In genomic region chr15:89165677-89166076, GRCh38 we compare ENCODE assay signal across 1 cellular context.
TF ChIP-seq lines count a peak whose summit lies in the region.

No MANE protein-coding gene starts in this region.

TF ChIP-seq in HepG2, 621 proteins besides CTCF, POLR2A, EP300 and RAD21 (continued from another document):
- TF ChIP-seq ZNF660 (CRISPR knock-in tag; IDR thresholded peaks at IDR 0.05; ENCODE audit: borderline replicate concordance, low read depth) (no peak), RORA (CRISPR knock-in tag; IDR thresholded peaks at IDR 0.05) (no peak), ZNF441 (CRISPR knock-in tag; IDR thresholded peaks at IDR 0.05; ENCODE audit: borderline replicate concordance) (no peak), ZNF24 (IDR thresholded peaks at IDR 0.05) (no peak), FOXA3 (CRISPR knock-in tag; IDR thresholded peaks at IDR 0.05) (peak; percentile 67), MAZ (IDR thresholded peaks at IDR 0.05; ENCODE audit: borderline replicate concordance, low read depth, low read length) (no peak), MAZ (CRISPR knock-in tag; IDR thresholded peaks at IDR 0.05; ENCODE audit: low read depth) (no peak), HNRNPUL1 (IDR thresholded peaks at IDR 0.05; ENCODE audit: low read depth, low read length) (no peak), ZNF776 (CRISPR knock-in tag; IDR thresholded peaks at IDR 0.05) (no peak), CEBPG (CRISPR knock-in tag; IDR thresholded peaks at IDR 0.05) (no peak), TEAD2 (CRISPR knock-in tag; IDR thresholded peaks at IDR 0.05) (no peak), ZBTB8A (CRISPR knock-in tag; IDR thresholded peaks at IDR 0.05; ENCODE audit: borderline replicate concordance, low read depth) (no peak), SMYD3 (CRISPR knock-in tag; IDR thresholded peaks at IDR 0.05) (no peak), ZMYM2 (CRISPR knock-in tag; IDR thresholded peaks at IDR 0.05) (no peak), MIXL1 (CRISPR knock-in tag; IDR thresholded peaks at IDR 0.05) (no peak), U2AF2 (IDR thresholded peaks at IDR 0.05; ENCODE audit: low read depth, low read length) (no peak)
- TF ChIP-seq, protein P1, sequence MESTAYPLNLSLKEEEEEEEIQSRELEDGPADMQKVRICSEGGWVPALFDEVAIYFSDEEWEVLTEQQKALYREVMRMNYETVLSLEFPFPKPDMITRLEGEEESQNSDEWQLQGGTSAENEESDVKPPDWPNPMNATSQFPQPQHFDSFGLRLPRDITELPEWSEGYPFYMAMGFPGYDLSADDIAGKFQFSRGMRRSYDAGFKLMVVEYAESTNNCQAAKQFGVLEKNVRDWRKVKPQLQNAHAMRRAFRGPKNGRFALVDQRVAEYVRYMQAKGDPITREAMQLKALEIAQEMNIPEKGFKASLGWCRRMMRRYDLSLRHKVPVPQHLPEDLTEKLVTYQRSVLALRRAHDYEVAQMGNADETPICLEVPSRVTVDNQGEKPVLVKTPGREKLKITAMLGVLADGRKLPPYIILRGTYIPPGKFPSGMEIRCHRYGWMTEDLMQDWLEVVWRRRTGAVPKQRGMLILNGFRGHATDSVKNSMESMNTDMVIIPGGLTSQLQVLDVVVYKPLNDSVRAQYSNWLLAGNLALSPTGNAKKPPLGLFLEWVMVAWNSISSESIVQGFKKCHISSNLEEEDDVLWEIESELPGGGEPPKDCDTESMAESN (CRISPR knock-in tag; conservative IDR thresholded peaks at IDR 0.05): no peak
- TF ChIP-seq, protein P2, sequence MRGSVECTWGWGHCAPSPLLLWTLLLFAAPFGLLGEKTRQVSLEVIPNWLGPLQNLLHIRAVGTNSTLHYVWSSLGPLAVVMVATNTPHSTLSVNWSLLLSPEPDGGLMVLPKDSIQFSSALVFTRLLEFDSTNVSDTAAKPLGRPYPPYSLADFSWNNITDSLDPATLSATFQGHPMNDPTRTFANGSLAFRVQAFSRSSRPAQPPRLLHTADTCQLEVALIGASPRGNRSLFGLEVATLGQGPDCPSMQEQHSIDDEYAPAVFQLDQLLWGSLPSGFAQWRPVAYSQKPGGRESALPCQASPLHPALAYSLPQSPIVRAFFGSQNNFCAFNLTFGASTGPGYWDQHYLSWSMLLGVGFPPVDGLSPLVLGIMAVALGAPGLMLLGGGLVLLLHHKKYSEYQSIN (CRISPR knock-in tag; IDR thresholded peaks at IDR 0.05; ENCODE audit: borderline replicate concordance): no peak
